22 cellular contexts compared by ENCODE assay signal in the genomic region with DNA sequence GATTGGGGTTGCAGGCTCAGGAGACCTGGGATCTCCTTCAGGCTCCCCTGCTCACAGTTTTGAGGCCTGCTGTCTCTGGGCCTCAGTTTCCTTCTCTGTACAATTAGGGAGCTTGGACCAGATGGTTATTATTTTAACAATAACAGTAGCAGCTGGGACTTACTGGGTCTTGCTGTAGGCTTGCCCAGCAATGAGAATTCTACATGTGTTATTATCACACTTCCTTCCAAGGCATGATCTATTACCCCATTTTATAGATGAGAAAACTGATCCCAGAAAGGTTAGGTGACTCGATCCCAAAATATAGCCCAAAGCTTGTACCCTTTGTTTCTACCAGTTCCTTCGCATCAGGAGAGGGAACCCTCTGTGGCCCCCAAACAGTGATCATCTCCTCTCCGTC.
"Had no signal": no experiment of that assay in that cellular context is flagged by ENCODE, and none has a peak within 500 bp of the region (broad histone marks: within the 10 kb centered on the region; RNA-seq: fewer than 3 reads in every experiment).

No MANE protein-coding gene starts in this region.

- DNase-seq: cortex of kidney; effector CD4-positive, alpha-beta T cell; effector memory CD4-positive, alpha-beta T cell; esophagus squamous epithelium; foreskin fibroblast; foreskin melanocyte; gastrocnemius medialis; glutamatergic neuron; heart right ventricle; hippocampal formation; left cardiac atrium; left lung; left ventricle myocardium superior; lower lobe of right lung; mesenchymal stem cell; mucosa of descending colon had no signal

- H3K9me3 ChIP-seq: esophagus squamous epithelium, gastrocnemius medialis, heart right ventricle, left lung, lower lobe of right lung, mucosa of descending colon had no signal

- H3K27ac Mint-ChIP-seq: dendritic cell treated with granulocyte-macrophage colony-stimulating factor and Interleukin-4, amounts not matched to agents 40 ng/mL and 50 ng/mL, for 4 days had no signal

- H3K4me1 ChIP-seq: esophagus squamous epithelium, gastrocnemius medialis, heart right ventricle, left lung, lower lobe of right lung had no signal

- H3K9me3 Mint-ChIP-seq: dendritic cell treated with granulocyte-macrophage colony-stimulating factor and Interleukin-4, amounts not matched to agents 40 ng/mL and 50 ng/mL, for 4 days; mesothelial cell of epicardium had no signal

- ATAC-seq: gastrocnemius medialis, heart right ventricle, left cardiac atrium, left lung, left ventricle myocardium superior, lower lobe of right lung, mucosa of descending colon had no signal

- H3K27ac ChIP-seq: esophagus squamous epithelium, gastrocnemius medialis, heart right ventricle, left lung, lower lobe of right lung had no signal

- H3K4me3 Mint-ChIP-seq: dendritic cell treated with granulocyte-macrophage colony-stimulating factor and Interleukin-4, amounts not matched to agents 40 ng/mL and 50 ng/mL, for 4 days; mesothelial cell of epicardium had no signal

- H3K4me3 ChIP-seq: esophagus squamous epithelium, gastrocnemius medialis, heart right ventricle, left lung, lower lobe of right lung, mucosa of descending colon had no signal

- H3K36me3 ChIP-seq: esophagus squamous epithelium, gastrocnemius medialis, heart right ventricle, left lung, lower lobe of right lung had no signal

- FAIRE-seq: colon, endothelial cell of umbilical vein, islet of Langerhans, keratinocyte had no signal

- H3K36me3 Mint-ChIP-seq: mesothelial cell of epicardium had no signal
